Comparison of ENCODE assay signal across 10 cellular contexts in the genomic region with DNA sequence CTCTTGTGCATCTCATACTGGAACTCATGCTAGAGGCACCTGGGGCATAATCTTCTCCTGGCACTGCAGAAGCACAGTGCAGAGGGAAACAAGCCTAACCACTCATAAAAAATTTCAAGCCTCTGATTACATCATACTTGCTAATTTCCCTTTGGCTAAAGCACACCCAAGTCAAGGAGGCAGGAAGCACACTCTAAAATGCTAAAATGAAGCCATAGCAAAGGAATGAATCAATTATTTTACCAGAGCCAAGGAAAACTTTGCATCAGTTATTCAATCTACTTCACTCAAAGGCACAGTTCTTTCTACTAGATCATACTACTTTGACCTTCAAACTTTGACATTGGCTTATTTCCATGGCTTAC.
DNase-seq lines count a peak whose midpoint lies in the region; ATAC-seq, FAIRE-seq and TF ChIP-seq lines count a peak whose summit lies in the region.
"Had no signal": no experiment of that assay in that cellular context is flagged by ENCODE, and none has a peak within 500 bp of the region (broad histone marks: within the 10 kb centered on the region; RNA-seq: fewer than 3 reads in every experiment).

No MANE protein-coding gene starts in this region.

- H3K4me2 ChIP-seq in astrocyte (ENCODE audit: low read length) = peak overlapping the region; percentile 45

- no peak overlapping the region for H2AFZ ChIP-seq in astrocyte (ENCODE audit: low read depth, low read length)

- no peak overlapping the region for H3K4me3 Mint-ChIP-seq in astrocyte (ENCODE audit: unreplicated experiment)
- H3K4me3 Mint-ChIP-seq: T-helper 2 cell treated with Interferon-gamma antibody and Interleukin-4, amounts not matched to agents 5 μg/mL and 100 μg/mL, for 36 hours had no signal

- H3K9ac ChIP-seq in astrocyte (ENCODE audit: low read length) = no peak overlapping the region

- no peaks in the 10 kb centered on the region for H3K36me3 Mint-ChIP-seq in astrocyte (ENCODE audit: low read depth, unreplicated experiment)

- no peaks in the 10 kb centered on the region for H3K36me3 ChIP-seq in astrocyte (ENCODE audit: insufficient read depth, low read length)

- peaks cover 4% of the 10 kb centered on the region for H3K4me1 ChIP-seq in astrocyte (ENCODE audit: insufficient read depth, low read length)

- DNase-seq in AG08395 (ENCODE audit: low spot score) (peak; percentile 70), HT-29 (ENCODE audit: low spot score) (peak; percentile 28), astrocyte (ENCODE audit: low read depth) (peak; percentile 87), left kidney (ENCODE audit: low read depth, low spot score) (peak; percentile 16), NCI-H1417 treated with DMSO at 0.1 percent for 48 hours (lab: John Stamatoyannopoulos, UW) (no peak)
- DNase-seq: activated naive CD4-positive, alpha-beta T cell treated with anti-CD3 and anti-CD28 coated beads, Interleukin-2, amount 50 U/mL, for 16 hours had no signal

- no peaks in the 10 kb centered on the region for H3K79me2 ChIP-seq in astrocyte (ENCODE audit: insufficient read depth, low read length)

- H3K27ac Mint-ChIP-seq in astrocyte (ENCODE audit: unreplicated experiment) = peak overlapping the region; percentile 77
- H3K27ac Mint-ChIP-seq: T-helper 2 cell treated with Interferon-gamma antibody and Interleukin-4, amounts not matched to agents 5 μg/mL and 100 μg/mL, for 36 hours had no signal

- no peak overlapping the region for H3K4me3 ChIP-seq in astrocyte (ENCODE audit: insufficient read depth, low read depth, low read length)

- no peak for ATAC-seq in HG03108 (IDR thresholded peaks at IDR 0.05; ENCODE audit: unreplicated experiment)
- no peak for ATAC-seq in GM18517 (IDR thresholded peaks at IDR 0.05; ENCODE audit: unreplicated experiment)
- no peak for ATAC-seq in GM18519 (IDR thresholded peaks at IDR 0.05; ENCODE audit: low FRiP score, unreplicated experiment)

- no peaks in the 10 kb centered on the region for H3K27me3 ChIP-seq in astrocyte (ENCODE audit: insufficient read depth, low read length)

- peaks cover 9% of the 10 kb centered on the region for H3K4me1 Mint-ChIP-seq in astrocyte (ENCODE audit: low read depth, unreplicated experiment)

- no peaks in the 10 kb centered on the region for H3K9me3 ChIP-seq in astrocyte (ENCODE audit: insufficient read depth, low read depth, low read length)

- no peaks in the 10 kb centered on the region for H4K20me1 ChIP-seq in astrocyte (ENCODE audit: insufficient read depth, low read length)

- no peaks in the 10 kb centered on the region for H3K27me3 Mint-ChIP-seq in astrocyte (ENCODE audit: low read depth, unreplicated experiment)

- no peaks in the 10 kb centered on the region for H3K9me3 Mint-ChIP-seq in astrocyte (ENCODE audit: unreplicated experiment)

- H3K27ac ChIP-seq in astrocyte (ENCODE audit: low read depth, low read length) = peak overlapping the region; percentile 17

- no peak for TF ChIP-seq CTCF in astrocyte (IDR thresholded peaks at IDR 0.05; ENCODE audit: insufficient read depth, low read depth, low read length)

- peak; percentile 76 for FAIRE-seq in astrocyte (lab: Jason Lieb, UNC)
